In the genomic region with DNA sequence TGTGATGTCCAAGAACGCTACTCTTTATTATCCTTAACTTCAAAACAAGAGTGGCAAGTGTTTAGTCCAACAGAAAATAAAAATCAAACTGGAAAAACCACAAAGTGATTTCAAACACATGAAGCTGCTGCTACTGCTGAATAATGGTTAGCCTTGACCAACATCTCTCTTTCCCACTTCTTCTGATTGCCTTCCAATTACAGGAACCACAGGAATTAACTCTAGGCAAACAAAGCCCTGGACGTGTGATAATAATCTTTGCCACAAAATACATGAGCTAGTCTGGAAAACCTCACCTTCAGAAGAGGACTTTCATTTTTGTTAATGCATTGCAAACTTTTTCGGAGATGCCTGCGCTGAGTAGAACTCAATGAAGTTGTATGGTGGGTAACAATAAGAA, we compare ENCODE assay signal across 1 cellular context.
TF ChIP-seq lines count a peak whose summit lies in the region.

No MANE protein-coding gene starts in this region.

TF ChIP-seq in WTC11, 78 proteins besides CTCF, POLR2A, EP300 and RAD21 (continued from another document):
- no peak for TF ChIP-seq ZNF532 (CRISPR knock-in tag; IDR thresholded peaks at IDR 0.05; ENCODE audit: borderline replicate concordance)
- TF ChIP-seq MXD4 (CRISPR knock-in tag; IDR thresholded peaks at IDR 0.05; ENCODE audit: borderline replicate concordance), result no peak
- no peak for TF ChIP-seq ZNF423 (CRISPR knock-in tag; IDR thresholded peaks at IDR 0.05)
- TF ChIP-seq, protein P1, sequence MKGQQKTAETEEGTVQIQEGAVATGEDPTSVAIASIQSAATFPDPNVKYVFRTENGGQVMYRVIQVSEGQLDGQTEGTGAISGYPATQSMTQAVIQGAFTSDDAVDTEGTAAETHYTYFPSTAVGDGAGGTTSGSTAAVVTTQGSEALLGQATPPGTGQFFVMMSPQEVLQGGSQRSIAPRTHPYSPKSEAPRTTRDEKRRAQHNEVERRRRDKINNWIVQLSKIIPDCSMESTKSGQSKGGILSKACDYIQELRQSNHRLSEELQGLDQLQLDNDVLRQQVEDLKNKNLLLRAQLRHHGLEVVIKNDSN (CRISPR knock-in tag; IDR thresholded peaks at IDR 0.05), result no peak
- TF ChIP-seq, protein P2, sequence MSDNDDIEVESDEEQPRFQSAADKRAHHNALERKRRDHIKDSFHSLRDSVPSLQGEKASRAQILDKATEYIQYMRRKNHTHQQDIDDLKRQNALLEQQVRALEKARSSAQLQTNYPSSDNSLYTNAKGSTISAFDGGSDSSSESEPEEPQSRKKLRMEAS (CRISPR knock-in tag; IDR thresholded peaks at IDR 0.05), result no peak
- TF ChIP-seq NFATC4 (CRISPR knock-in tag; IDR thresholded peaks at IDR 0.05), result no peak
- no peak for TF ChIP-seq AFF4 (CRISPR knock-in tag; IDR thresholded peaks at IDR 0.05; ENCODE audit: borderline replicate concordance)
- TF ChIP-seq USF2 (CRISPR knock-in tag; IDR thresholded peaks at IDR 0.05), result no peak
- no peak for TF ChIP-seq ZNF671 (CRISPR knock-in tag; IDR thresholded peaks at IDR 0.05)
- no peak for TF ChIP-seq ATF3 (CRISPR knock-in tag; conservative IDR thresholded peaks at IDR 0.05)
- no peak for TF ChIP-seq MYBL2 (CRISPR knock-in tag; IDR thresholded peaks at IDR 0.05)
